Comparison of ENCODE assay signal across 8 cellular contexts in the genomic region with DNA sequence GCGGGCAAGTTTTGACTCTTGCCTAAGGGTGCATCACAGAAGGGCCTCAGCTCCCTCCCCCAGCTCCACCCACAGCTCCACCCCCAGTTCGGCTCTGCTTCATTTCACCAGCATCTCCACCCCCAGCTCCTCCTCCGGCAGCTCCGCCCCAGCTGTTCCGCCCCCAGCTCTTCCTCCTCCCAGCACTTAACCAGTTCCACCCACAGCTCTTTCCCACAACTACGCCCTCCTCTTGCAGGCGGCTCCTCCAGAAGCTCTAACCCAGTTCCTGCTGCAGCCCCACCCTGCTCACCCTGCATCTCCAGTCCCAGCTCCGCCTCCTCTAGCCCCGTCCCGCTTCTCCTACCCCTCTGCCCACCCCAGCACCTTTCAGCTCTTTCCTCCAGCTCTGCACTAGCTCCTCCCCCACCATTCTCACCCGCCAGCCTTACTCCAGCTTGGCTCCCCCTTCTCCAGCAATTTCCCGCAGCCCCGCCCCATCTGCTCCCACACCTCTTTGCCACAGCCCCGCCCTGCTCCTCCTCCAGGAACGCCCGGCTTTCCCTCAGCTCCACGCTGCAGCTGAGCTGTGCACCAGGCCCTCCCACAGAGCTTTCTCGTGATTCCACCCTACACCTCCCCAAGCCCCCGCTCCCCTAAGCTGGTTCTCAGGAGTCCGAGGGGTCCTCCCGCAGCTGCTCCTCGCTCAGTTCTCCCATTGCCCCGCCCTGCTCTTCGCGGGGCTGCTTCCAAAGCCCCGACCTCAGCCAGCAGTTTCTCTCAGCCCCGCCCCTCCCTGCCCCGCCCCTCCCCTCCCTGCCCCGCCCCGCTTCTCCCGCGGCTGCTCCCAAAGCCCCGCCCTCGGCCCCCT. TPM values are rescaled to one million over a fixed set of nuclear protein-coding genes. Genes with fewer than 3 reads are reported as not detected.
DNase-seq lines count a peak whose midpoint lies in the region; ATAC-seq, FAIRE-seq and TF ChIP-seq lines count a peak whose summit lies in the region.

No MANE protein-coding gene starts in this region.

- dilution Hi-C loops in endothelial cell of umbilical vein (cut with MboI; ENCODE audit: extremely low pct_ligation_motif_present, low sequenced_read_pairs): no loop called here

- peak; percentile 47 for ATAC-seq in GM21390 (IDR thresholded peaks at IDR 0.05; ENCODE audit: unreplicated experiment)

- H3K27me3 ChIP-seq in NT2/D1 (ENCODE audit: insufficient read depth, insufficient read length): peaks cover 9% of the 10 kb centered on the region
- H3K27me3 ChIP-seq in endothelial cell of umbilical vein (ENCODE audit: control insufficient read depth in 2 of 2, insufficient read depth in 2 of 2, low read length in 2 of 2): no peaks in the 10 kb centered on the region

- H3K4me3 ChIP-seq in NT2/D1 (ENCODE audit: insufficient read length, low read depth) (peak overlapping the region; percentile 24), endothelial cell of umbilical vein (replicated peaks in 1 of 3; ENCODE audit: insufficient read depth in 1 of 3, low read depth in 1 of 3, low read length in 3 of 3) (peak overlapping the region in 2 of 3 experiments; percentile 10 to 43)

- H3K9ac ChIP-seq in NT2/D1 (ENCODE audit: insufficient read length, low read depth) (peak overlapping the region; percentile 56), endothelial cell of umbilical vein (replicated peaks; ENCODE audit: extremely low read depth, insufficient read depth, low read length) (no peak overlapping the region)

- peak overlapping the region; percentile 55 for H3K4me2 ChIP-seq in endothelial cell of umbilical vein (ENCODE audit: insufficient read depth, low read length)

- TF ChIP-seq CTCF in endothelial cell of umbilical vein (IDR thresholded peaks at IDR 0.05; ENCODE audit: extremely low read depth in 1 of 2, insufficient read depth in 1 of 2, low read depth in 1 of 2, low read length in 2 of 2): no peak

- no peaks in the 10 kb centered on the region for H3K36me3 ChIP-seq in NT2/D1 (ENCODE audit: insufficient read depth, insufficient read length, low read length)
- H3K36me3 ChIP-seq in endothelial cell of umbilical vein (ENCODE audit: control insufficient read depth in 2 of 2, extremely low read depth in 1 of 2, insufficient read depth in 2 of 2, low read length in 2 of 2): no peaks in the 10 kb centered on the region

- no peaks in the 10 kb centered on the region for H4K20me1 ChIP-seq in endothelial cell of umbilical vein (replicated peaks; ENCODE audit: control insufficient read depth, extremely low read depth, insufficient read depth, low read length)

- TF ChIP-seq POLR2A in endothelial cell of umbilical vein (IDR thresholded peaks at IDR 0.05; ENCODE audit: low read depth, low read length): no peak

- no TSS peak for BruUV-seq in endothelial cell of umbilical vein (replicated peaks; lab: Mats Ljungman, UMichigan)

- H3K79me2 ChIP-seq in endothelial cell of umbilical vein (ENCODE audit: control insufficient read depth, insufficient read depth, low read length): no peaks in the 10 kb centered on the region

- intact Hi-C loops in endothelial cell of umbilical vein (cut with micrococcal nuclease): loop anchor here (1.0 to 10.0 kb wide), 4 partner anchors 21 to 1625 kb away; a partner anchor contains a TSS

- FAIRE-seq in endothelial cell of umbilical vein (lab: Jason Lieb, UNC): peak; percentile 98

- POLR2A ChIA-PET in endothelial cell of umbilical vein (lab: Charles Lee): interaction anchor here (0.5 to 2.5 kb wide), 4 partner anchors 9 to 400 kb away, joined by 3 to 16 read pairs (median 10); a partner anchor contains a TSS

- peak; percentile 85 for DNase-seq in COLO829 (ENCODE audit: low spot score)
- peak; percentile 12 to 94 (median 80) for DNase-seq in HUDEP-2 (lab: John Stamatoyannopoulos, UW; ENCODE audit: unreplicated experiment in 76 of 76)
- peak; percentile 74 for DNase-seq in NT2/D1 (ENCODE audit: low read depth, low spot score)
- DNase-seq in activated CD8-positive, alpha-beta memory T cell treated with anti-CD3 and anti-CD28 coated beads, Interleukin-2, amount 50 U/mL, for 24 hours (ENCODE audit: extremely low read depth): peak; percentile 57
- peak; percentile 93 for DNase-seq in endothelial cell of umbilical vein (ENCODE audit: low read depth, low spot score)
- DNase-seq in midbrain (lab: John Stamatoyannopoulos, UW): peak; percentile 65
- DNase-seq in stimulated activated CD8-positive, alpha-beta memory T cell treated with anti-CD3 and anti-CD28 coated beads, Interleukin-2, amount 100 ng/mL, for 1 hour (ENCODE audit: low read depth in 2 of 2): peak; percentile 50 to 75

- H3K9me3 ChIP-seq in NT2/D1 (ENCODE audit: insufficient read depth, low read length) (no peaks in the 10 kb centered on the region), endothelial cell of umbilical vein (replicated peaks; ENCODE audit: control insufficient read depth, insufficient read depth, low read length) (no peaks in the 10 kb centered on the region)

- H2AFZ ChIP-seq in endothelial cell of umbilical vein (ENCODE audit: low read depth, low read length): peak overlapping the region; percentile 72

- H3K4me1 ChIP-seq in NT2/D1 (ENCODE audit: insufficient read depth, insufficient read length) (no peaks in the 10 kb centered on the region), endothelial cell of umbilical vein (ENCODE audit: control insufficient read depth, extremely low read depth, insufficient read depth, low read length) (peaks cover 5% of the 10 kb centered on the region)

- CTCF ChIA-PET in endothelial cell of umbilical vein (lab: Charles Lee): interaction anchor here (0.8 to 3.4 kb wide), 8 partner anchors 10 to 401 kb away, joined by 3 to 20 read pairs (median 4); a partner anchor contains a TSS

- no peaks in the 10 kb centered on the region for H3K9me1 ChIP-seq in endothelial cell of umbilical vein (replicated peaks; ENCODE audit: control insufficient read depth, extremely low read depth, insufficient read depth, low read length)

- no peak overlapping the region for H3K27ac ChIP-seq in endothelial cell of umbilical vein (ENCODE audit: insufficient read depth, low read depth, low read length)

TF ChIP-seq in endothelial cell of umbilical vein, 7 proteins besides CTCF, POLR2A, EP300 and RAD21:
- TF ChIP-seq JUN (IDR thresholded peaks at IDR 0.05; ENCODE audit: borderline replicate concordance, insufficient read depth, insufficient read length, low read depth): no peak
- no peak for TF ChIP-seq EZH2 (IDR thresholded peaks at IDR 0.05; ENCODE audit: borderline replicate concordance, low read depth, low read length, severe bottlenecking)
- no peak for TF ChIP-seq GATA2 (IDR thresholded peaks at IDR 0.05; ENCODE audit: insufficient read depth, insufficient read length, low read depth, low read length)

RNA-seq across cellular contexts. Expression of a gene that starts 1.3 kb away (rescaled TPM):
- total RNA-seq in endothelial cell of umbilical vein: 17.5 and 24.6 TPM in 2 replicates
- polyA plus RNA-seq in endothelial cell of umbilical vein: 11.2 and 12.5 TPM in 2 replicates
- 15.1 and 15.8 TPM in 2 replicates for polyA plus RNA-seq in endothelial cell of umbilical vein (2011; cell fraction: cytosol; rRNA removed)
- 19.6 and 20.0 TPM in 2 replicates for polyA plus RNA-seq in endothelial cell of umbilical vein (2011; cell fraction: nucleus; rRNA removed)
- polyA plus RNA-seq in endothelial cell of umbilical vein (2012): 14.8 and 17.0 TPM in 2 replicates
- polyA minus RNA-seq in endothelial cell of umbilical vein: 7.6 and 10.8 TPM in 2 replicates
- polyA minus RNA-seq in endothelial cell of umbilical vein (2011; cell fraction: cytosol; rRNA and poly(A)+ RNA removed): 9.3 TPM
- polyA minus RNA-seq in endothelial cell of umbilical vein (2011; cell fraction: nucleus; rRNA and poly(A)+ RNA removed): 8.3 and 12.3 TPM in 2 replicates

RNA-seq across cellular contexts. Expression of a gene that starts 10.2 kb away (rescaled TPM):
- total RNA-seq in endothelial cell of umbilical vein: not detected in 2 replicates
- polyA plus RNA-seq in endothelial cell of umbilical vein: not detected in 2 replicates
- not detected in 2 replicates for polyA plus RNA-seq in endothelial cell of umbilical vein (2011; cell fraction: cytosol; rRNA removed)
- polyA plus RNA-seq in endothelial cell of umbilical vein (2011; cell fraction: nucleus; rRNA removed): not detected in 2 replicates
- polyA plus RNA-seq in endothelial cell of umbilical vein (2012): not detected in 2 replicates
- polyA minus RNA-seq in endothelial cell of umbilical vein: not detected in 2 replicates
- polyA minus RNA-seq in endothelial cell of umbilical vein (2011; cell fraction: cytosol; rRNA and poly(A)+ RNA removed): not detected
- polyA minus RNA-seq in endothelial cell of umbilical vein (2011; cell fraction: nucleus; rRNA and poly(A)+ RNA removed): not detected in 2 replicates

RNA-seq across cellular contexts. Expression of a gene that starts 34.4 kb away (rescaled TPM):
- total RNA-seq in endothelial cell of umbilical vein: 35.2 and 42.2 TPM in 2 replicates
- 42.9 and 44.0 TPM in 2 replicates for polyA plus RNA-seq in endothelial cell of umbilical vein
- 41.1 and 42.8 TPM in 2 replicates for polyA plus RNA-seq in endothelial cell of umbilical vein (2011; cell fraction: cytosol; rRNA removed)
- 44.1 and 46.1 TPM in 2 replicates for polyA plus RNA-seq in endothelial cell of umbilical vein (2011; cell fraction: nucleus; rRNA removed)
- polyA plus RNA-seq in endothelial cell of umbilical vein (2012): 39.4 and 43.7 TPM in 2 replicates
- 56.8 and 73.5 TPM in 2 replicates for polyA minus RNA-seq in endothelial cell of umbilical vein
- 4.5 TPM for polyA minus RNA-seq in endothelial cell of umbilical vein (2011; cell fraction: cytosol; rRNA and poly(A)+ RNA removed)
- 27.7 and 31.7 TPM in 2 replicates for polyA minus RNA-seq in endothelial cell of umbilical vein (2011; cell fraction: nucleus; rRNA and poly(A)+ RNA removed)

RNA-seq across cellular contexts. Expression of a gene that starts 47.8 kb away (rescaled TPM):
- total RNA-seq in endothelial cell of umbilical vein: not detected in 2 replicates
- not detected in 2 replicates for polyA plus RNA-seq in endothelial cell of umbilical vein
- not detected in 2 replicates for polyA plus RNA-seq in endothelial cell of umbilical vein (2011; cell fraction: cytosol; rRNA removed)
- not detected in 2 replicates for polyA plus RNA-seq in endothelial cell of umbilical vein (2011; cell fraction: nucleus; rRNA removed)
- polyA plus RNA-seq in endothelial cell of umbilical vein (2012): not detected in 2 replicates
- polyA minus RNA-seq in endothelial cell of umbilical vein: 0.30 TPM in 1 of 2 replicates, not detected in the other
- polyA minus RNA-seq in endothelial cell of umbilical vein (2011; cell fraction: cytosol; rRNA and poly(A)+ RNA removed): not detected
- not detected in 2 replicates for polyA minus RNA-seq in endothelial cell of umbilical vein (2011; cell fraction: nucleus; rRNA and poly(A)+ RNA removed)

RNA-seq across cellular contexts. Expression of a gene that starts 55.6 kb away (rescaled TPM):
- total RNA-seq in endothelial cell of umbilical vein: 0.55 TPM in 1 of 2 replicates, not detected in the other
- 0.11 and 0.86 TPM in 2 replicates for polyA plus RNA-seq in endothelial cell of umbilical vein
- polyA plus RNA-seq in endothelial cell of umbilical vein (2011; cell fraction: cytosol; rRNA removed): 0.39 TPM in 1 of 2 replicates, not detected in the other
- 0.74 TPM in 1 of 2 replicates, not detected in the other for polyA plus RNA-seq in endothelial cell of umbilical vein (2011; cell fraction: nucleus; rRNA removed)
- not detected in 2 replicates for polyA plus RNA-seq in endothelial cell of umbilical vein (2012)
- not detected in 2 replicates for polyA minus RNA-seq in endothelial cell of umbilical vein
- not detected for polyA minus RNA-seq in endothelial cell of umbilical vein (2011; cell fraction: cytosol; rRNA and poly(A)+ RNA removed)
- polyA minus RNA-seq in endothelial cell of umbilical vein (2011; cell fraction: nucleus; rRNA and poly(A)+ RNA removed): not detected in 2 replicates
